ENCODE assay signal across 1 cellular context in genomic region chr3:71311320-71312046, GRCh38.
TF ChIP-seq lines count a peak whose summit lies in the region.

No MANE protein-coding gene starts in this region.

TF ChIP-seq in GM23338, 12 proteins besides CTCF, POLR2A, EP300 and RAD21 (continued from another document):
- TF ChIP-seq NANOG (IDR thresholded peaks at IDR 0.05; ENCODE audit: borderline replicate concordance): no peak
- no peak for TF ChIP-seq JUNB (IDR thresholded peaks at IDR 0.05; ENCODE audit: unreplicated experiment)
- TF ChIP-seq ZNF462 (CRISPR knock-in tag; IDR thresholded peaks at IDR 0.05): no peak
- TF ChIP-seq ZNF331 (CRISPR knock-in tag; IDR thresholded peaks at IDR 0.05; ENCODE audit: low read depth): no peak
- no peak for TF ChIP-seq ETS1 (IDR thresholded peaks at IDR 0.05)
- TF ChIP-seq CREB1 (CRISPR knock-in tag; IDR thresholded peaks at IDR 0.05; ENCODE audit: low read depth): no peak
- TF ChIP-seq ZNF114 (CRISPR knock-in tag; IDR thresholded peaks at IDR 0.05): no peak
- no peak for TF ChIP-seq STAT1 (IDR thresholded peaks at IDR 0.05; ENCODE audit: unreplicated experiment)
